Comparison of ENCODE assay signal across 1 cellular context in the genomic region with DNA sequence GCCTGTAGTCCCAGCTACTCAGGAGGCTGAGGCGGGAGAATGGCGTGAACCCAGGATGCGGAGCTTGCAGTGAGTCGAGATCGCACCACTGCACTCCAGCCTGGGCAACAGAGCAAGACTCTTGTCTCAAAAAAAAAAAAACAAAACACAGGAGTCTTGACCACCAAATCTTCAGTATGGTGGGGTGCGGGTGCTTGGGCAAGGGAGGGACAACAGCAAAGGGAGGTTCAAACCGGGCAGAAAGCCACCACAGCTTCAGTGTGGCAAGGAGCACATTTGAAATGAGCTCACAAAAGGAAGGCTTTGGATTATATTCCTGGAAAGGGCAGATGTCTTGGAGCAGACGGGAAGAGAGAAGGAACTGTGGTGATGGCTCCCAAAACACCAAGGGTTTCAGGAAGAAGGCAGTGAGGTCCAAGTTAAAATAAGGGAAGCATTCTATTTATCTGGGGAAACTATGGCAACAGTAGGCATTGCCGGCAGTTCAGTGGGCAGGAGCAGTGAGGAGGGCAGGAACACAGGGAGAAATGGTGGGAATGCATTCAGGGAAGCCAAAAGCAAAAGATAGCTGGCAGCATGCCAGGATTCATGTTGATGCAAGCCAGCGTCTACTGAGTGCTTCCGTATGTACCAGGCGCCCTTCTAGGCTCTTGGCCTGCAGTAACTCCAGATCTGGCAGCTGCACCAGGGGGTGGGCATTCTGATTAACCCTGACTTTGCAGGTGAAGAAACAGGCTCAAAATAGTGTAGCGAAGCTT.
TF ChIP-seq lines count a peak whose summit lies in the region.

No MANE protein-coding gene starts in this region.

TF ChIP-seq in H1, 55 proteins besides CTCF, POLR2A, EP300 and RAD21 (continued from another document):
- TF ChIP-seq SAP30 (IDR thresholded peaks at IDR 0.05; ENCODE audit: insufficient read depth, insufficient replicate concordance, low read length) (no peak), RFX5 (IDR thresholded peaks at IDR 0.05; ENCODE audit: borderline replicate concordance, low read depth, low read length) (no peak), HDAC2 (IDR thresholded peaks at IDR 0.05; ENCODE audit: borderline replicate concordance in 1 of 2, low read depth in 2 of 2, low read length in 2 of 2) (no peak), CTBP2 (IDR thresholded peaks at IDR 0.05; ENCODE audit: borderline replicate concordance, insufficient read depth, insufficient read length, low read length) (no peak), SUZ12 (IDR thresholded peaks at IDR 0.05; ENCODE audit: low read length) (no peak), MAFK (IDR thresholded peaks at IDR 0.05; ENCODE audit: low read depth, low read length) (no peak), CEBPB (IDR thresholded peaks at IDR 0.05; ENCODE audit: low read depth, low read length) (no peak), CBX5 (IDR thresholded peaks at IDR 0.05; ENCODE audit: low read depth, low read length) (no peak), JUN (IDR thresholded peaks at IDR 0.05; ENCODE audit: low read depth, low read length) (no peak), GABPA (IDR thresholded peaks at IDR 0.05; ENCODE audit: borderline replicate concordance, insufficient read depth, low read length) (no peak)
- TF ChIP-seq, protein P1, sequence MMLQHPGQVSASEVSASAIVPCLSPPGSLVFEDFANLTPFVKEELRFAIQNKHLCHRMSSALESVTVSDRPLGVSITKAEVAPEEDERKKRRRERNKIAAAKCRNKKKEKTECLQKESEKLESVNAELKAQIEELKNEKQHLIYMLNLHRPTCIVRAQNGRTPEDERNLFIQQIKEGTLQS (IDR thresholded peaks at IDR 0.05; ENCODE audit: insufficient read depth, low read depth, low read length): no peak
- TF ChIP-seq, protein P2, sequence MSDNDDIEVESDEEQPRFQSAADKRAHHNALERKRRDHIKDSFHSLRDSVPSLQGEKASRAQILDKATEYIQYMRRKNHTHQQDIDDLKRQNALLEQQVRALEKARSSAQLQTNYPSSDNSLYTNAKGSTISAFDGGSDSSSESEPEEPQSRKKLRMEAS (IDR thresholded peaks at IDR 0.05): no peak
- TF ChIP-seq, protein P3, sequence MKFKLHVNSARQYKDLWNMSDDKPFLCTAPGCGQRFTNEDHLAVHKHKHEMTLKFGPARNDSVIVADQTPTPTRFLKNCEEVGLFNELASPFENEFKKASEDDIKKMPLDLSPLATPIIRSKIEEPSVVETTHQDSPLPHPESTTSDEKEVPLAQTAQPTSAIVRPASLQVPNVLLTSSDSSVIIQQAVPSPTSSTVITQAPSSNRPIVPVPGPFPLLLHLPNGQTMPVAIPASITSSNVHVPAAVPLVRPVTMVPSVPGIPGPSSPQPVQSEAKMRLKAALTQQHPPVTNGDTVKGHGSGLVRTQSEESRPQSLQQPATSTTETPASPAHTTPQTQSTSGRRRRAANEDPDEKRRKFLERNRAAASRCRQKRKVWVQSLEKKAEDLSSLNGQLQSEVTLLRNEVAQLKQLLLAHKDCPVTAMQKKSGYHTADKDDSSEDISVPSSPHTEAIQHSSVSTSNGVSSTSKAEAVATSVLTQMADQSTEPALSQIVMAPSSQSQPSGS (IDR thresholded peaks at IDR 0.05; ENCODE audit: low read length): no peak
TF ChIP-seq in H1: peak in this region for 0.
